ENCODE assay signal across 28 cellular contexts in genomic region chr1:66305927-66306326, GRCh38.
DNase-seq lines count a peak whose midpoint lies in the region; ATAC-seq, FAIRE-seq and TF ChIP-seq lines count a peak whose summit lies in the region.
"Had no signal": no experiment of that assay in that cellular context is flagged by ENCODE, and none has a peak within 500 bp of the region (broad histone marks: within the 10 kb centered on the region; RNA-seq: fewer than 3 reads in every experiment).

No MANE protein-coding gene starts in this region.

- no peak for DNase-seq in mesendoderm
- no peak for DNase-seq in activated CD8-positive, alpha-beta memory T cell treated with anti-CD3 and anti-CD28 coated beads for 24 hours
- DNase-seq in GM23338 (ENCODE audit: low spot score), result no peak
- DNase-seq in small intestine, result no peak
- DNase-seq: activated B cell treated with CpG ODN at 0.5 μM for 24 hours; activated CD4-positive, alpha-beta T cell treated with anti-CD3 and anti-CD28 coated beads, Interleukin-2, amount 10 ng/mL, durations not matched to agents 7 days and 5 days; activated effector memory CD4-positive, alpha-beta T cell treated with anti-CD3 and anti-CD28 coated beads, Interleukin-2, amount 50 U/mL, for 16 hours; activated naive CD8-positive, alpha-beta T cell treated with anti-CD3 and anti-CD28 coated beads for 36 hours; activated T-cell treated with anti-CD3 and anti-CD28 coated beads, Interleukin-2, amount 50 U/mL, for 1 hour; CD8-positive, alpha-beta memory T cell; effector CD4-positive, alpha-beta T cell; GM23248; HFFc6; hypothalamus; lower lobe of right lung; naive thymus-derived CD4-positive, alpha-beta T cell; NCI-H1092 treated with DMSO at 0.1 percent for 48 hours; NCI-H187 treated with DMSO at 0.1 percent for 48 hours; NCI-H2171 treated with DMSO at 0.1 percent for 48 hours; NCI-H510A; right lobe of liver; stimulated activated CD4-positive, alpha-beta T cell treated with anti-CD3 and anti-CD28 coated beads, Interleukin-4, amount 100 ng/mL, for 1 hour had no signal

- H2AFZ ChIP-seq in GM23338, result no peak overlapping the region
- H2AFZ ChIP-seq: GM23248 had no signal

- H3K4me2 ChIP-seq in mesendoderm (ENCODE audit: low read length) (no peak overlapping the region), GM23338 (no peak overlapping the region)

- no peak overlapping the region for H3K18ac ChIP-seq in mesendoderm (ENCODE audit: low read length)

- H2BK5ac ChIP-seq in mesendoderm (ENCODE audit: low read length), result no peak overlapping the region

- no peak overlapping the region for H3K23ac ChIP-seq in mesendoderm (ENCODE audit: low read length)

- TF ChIP-seq CTCF in GM23338 (conservative IDR thresholded peaks at IDR 0.05; ENCODE audit: low read depth in 2 of 2), result no peak

- no peak overlapping the region for H3K56ac ChIP-seq in mesendoderm (ENCODE audit: low read length)

- H3K79me1 ChIP-seq in mesendoderm (ENCODE audit: low read length), result no peaks in the 10 kb centered on the region

- H2BK15ac ChIP-seq in mesendoderm (replicated peaks; ENCODE audit: low read depth), result peak overlapping the region; percentile 92

- H4K20me1 ChIP-seq in GM23338 (replicated peaks; ENCODE audit: insufficient read depth), result no peaks in the 10 kb centered on the region

- no peak for FAIRE-seq in small intestine (lab: Jason Lieb, UNC)

- ATAC-seq in GM18519 (IDR thresholded peaks at IDR 0.05; ENCODE audit: low FRiP score, unreplicated experiment) (peak; percentile 52), GM21390 (IDR thresholded peaks at IDR 0.05; ENCODE audit: unreplicated experiment) (peak; percentile 45), HG03103 (IDR thresholded peaks at IDR 0.05; ENCODE audit: low read depth, unreplicated experiment) (peak; percentile 56), GM23338 (no peak)
- ATAC-seq: lower lobe of right lung; naive thymus-derived CD4-positive, alpha-beta T cell; right lobe of liver had no signal

- H3K27me3 ChIP-seq in mesendoderm (ENCODE audit: insufficient read depth, low read length, poor library complexity), result no peaks in the 10 kb centered on the region
- no peaks in the 10 kb centered on the region for H3K27me3 ChIP-seq in GM23338 (ENCODE audit: insufficient read depth)
- H3K27me3 ChIP-seq in small intestine (ENCODE audit: control insufficient read depth in 2 of 2, insufficient read depth in 2 of 2, low read length in 2 of 2), result no peaks in the 10 kb centered on the region
- H3K27me3 ChIP-seq: ascending aorta, right lobe of liver, tibial nerve had no signal

- no peak overlapping the region for H3K27ac Mint-ChIP-seq in GM23338
- H3K27ac Mint-ChIP-seq: activated B cell treated with CpG ODN at 0.5 μM for 24 hours; activated CD4-positive, alpha-beta T cell treated with anti-CD3 and anti-CD28 coated beads, Interleukin-2, amount 10 ng/mL, durations not matched to agents 7 days and 5 days; activated naive CD8-positive, alpha-beta T cell treated with anti-CD3 and anti-CD28 coated beads for 36 hours; CD8-positive, alpha-beta memory T cell; HFFc6; naive thymus-derived CD4-positive, alpha-beta T cell had no signal

- H3K4me1 Mint-ChIP-seq in GM23338, result no peaks in the 10 kb centered on the region

- H3K27me3 Mint-ChIP-seq in GM23338 (ENCODE audit: insufficient read depth, low read depth, poor library complexity), result no peaks in the 10 kb centered on the region
- H3K27me3 Mint-ChIP-seq: activated B cell treated with CpG ODN at 0.5 μM for 24 hours; activated naive CD8-positive, alpha-beta T cell treated with anti-CD3 and anti-CD28 coated beads for 36 hours; CD8-positive, alpha-beta memory T cell; naive thymus-derived CD4-positive, alpha-beta T cell had no signal

- H3K36me3 ChIP-seq in mesendoderm (ENCODE audit: control insufficient read depth, insufficient read depth, low read length), result no peaks in the 10 kb centered on the region
- no peaks in the 10 kb centered on the region for H3K36me3 ChIP-seq in GM23338 (ENCODE audit: insufficient read depth)
- no peaks in the 10 kb centered on the region for H3K36me3 ChIP-seq in small intestine (ENCODE audit: control insufficient read depth in 2 of 2, insufficient read depth in 2 of 2, low read length in 2 of 2)
- H3K36me3 ChIP-seq: ascending aorta, lower lobe of right lung, prostate gland, right lobe of liver, tibial nerve had no signal

- H3K4ac ChIP-seq in mesendoderm (ENCODE audit: low read depth, low read length), result no peak overlapping the region

- no peak overlapping the region for H4K5ac ChIP-seq in mesendoderm (ENCODE audit: low read length)

- H3K9me2 ChIP-seq in GM23338 (ENCODE audit: insufficient read depth), result peaks cover 13% of the 10 kb centered on the region; the same call in 1 of the 2 replicates

- H4K8ac ChIP-seq in mesendoderm (ENCODE audit: low read depth, low read length), result no peak overlapping the region

- no peaks in the 10 kb centered on the region for H3F3A ChIP-seq in GM23338 (replicated peaks; ENCODE audit: low read depth)

- no peak overlapping the region for H2BK120ac ChIP-seq in mesendoderm (ENCODE audit: low read depth, low read length)

- H3K9ac ChIP-seq in mesendoderm (ENCODE audit: low read length), result no peak overlapping the region
- H3K9ac ChIP-seq: GM23248 had no signal

- H3K4me3 ChIP-seq in mesendoderm (ENCODE audit: low read length), result no peak overlapping the region
- no peak overlapping the region for H3K4me3 ChIP-seq in GM23338
- no peak overlapping the region for H3K4me3 ChIP-seq in small intestine (ENCODE audit: low read depth in 1 of 2, low read length in 2 of 2)
- H3K4me3 ChIP-seq: ascending aorta, GM23248, lower lobe of right lung, prostate gland, right lobe of liver, tibial nerve had no signal

- no peaks in the 10 kb centered on the region for H3K9me3 Mint-ChIP-seq in GM23338
- H3K9me3 Mint-ChIP-seq: activated B cell treated with CpG ODN at 0.5 μM for 24 hours; activated CD4-positive, alpha-beta T cell treated with anti-CD3 and anti-CD28 coated beads, Interleukin-2, amount 10 ng/mL, durations not matched to agents 7 days and 5 days; activated naive CD8-positive, alpha-beta T cell treated with anti-CD3 and anti-CD28 coated beads for 36 hours; CD8-positive, alpha-beta memory T cell; HFFc6; naive thymus-derived CD4-positive, alpha-beta T cell had no signal

- H3K4me1 ChIP-seq in mesendoderm (ENCODE audit: control insufficient read depth, low read depth, low read length), result peaks cover 6% of the 10 kb centered on the region
- H3K4me1 ChIP-seq in GM23338 (ENCODE audit: insufficient read depth), result no peaks in the 10 kb centered on the region
- H3K4me1 ChIP-seq in small intestine (ENCODE audit: control insufficient read depth in 2 of 2, insufficient read depth in 1 of 2, low read depth in 1 of 2, low read length in 1 of 2), result peaks cover 0 to 11% of the 10 kb centered on the region in 2 donors
- H3K4me1 ChIP-seq: prostate gland, right lobe of liver had no signal

- H3K27ac ChIP-seq in mesendoderm (ENCODE audit: low read depth, low read length) (no peak overlapping the region), GM23338 (ENCODE audit: low read depth) (no peak overlapping the region), small intestine (ENCODE audit: low read depth in 1 of 2, low read length in 1 of 2) (no peak overlapping the region)
- H3K27ac ChIP-seq: ascending aorta, GM23248, lower lobe of right lung, prostate gland, right lobe of liver, tibial nerve had no signal

- no peak overlapping the region for H3K4me3 Mint-ChIP-seq in GM23338
- H3K4me3 Mint-ChIP-seq: activated B cell treated with CpG ODN at 0.5 μM for 24 hours; activated CD4-positive, alpha-beta T cell treated with anti-CD3 and anti-CD28 coated beads, Interleukin-2, amount 10 ng/mL, durations not matched to agents 7 days and 5 days; activated naive CD8-positive, alpha-beta T cell treated with anti-CD3 and anti-CD28 coated beads for 36 hours; CD8-positive, alpha-beta memory T cell; HFFc6; naive thymus-derived CD4-positive, alpha-beta T cell had no signal

- H3K9me3 ChIP-seq in small intestine (ENCODE audit: control insufficient read depth, low read depth), result no peaks in the 10 kb centered on the region
- H3K9me3 ChIP-seq: ascending aorta, lower lobe of right lung, prostate gland, right lobe of liver, tibial nerve had no signal

- no CpG with 5 or more reads among the region's 4 CpGs for WGBS in mesendoderm (ENCODE audit: extremely low coverage, insufficient coverage, low lambda C conversion rate)
- WGBS in small intestine, 3 donors, result 89 to 91% (median 90%) methylated on average over 4 of the region's 4 CpGs

- no peak overlapping the region for H2AK5ac ChIP-seq in mesendoderm (ENCODE audit: low read length)

- H3K79me2 ChIP-seq in mesendoderm (ENCODE audit: control insufficient read depth, insufficient read depth, low read length), result no peaks in the 10 kb centered on the region
- H3K79me2 ChIP-seq in GM23338 (replicated peaks; ENCODE audit: insufficient read depth), result no peaks in the 10 kb centered on the region

- H3K36me3 Mint-ChIP-seq in GM23338 (ENCODE audit: low read depth), result no peaks in the 10 kb centered on the region
- H3K36me3 Mint-ChIP-seq: activated naive CD8-positive, alpha-beta T cell treated with anti-CD3 and anti-CD28 coated beads for 36 hours; CD8-positive, alpha-beta memory T cell had no signal

TF ChIP-seq in GM23338, 12 proteins besides CTCF, POLR2A, EP300 and RAD21 (continues in another document):
- TF ChIP-seq EZH2phosphoT487 (IDR thresholded peaks at IDR 0.05; ENCODE audit: unreplicated experiment) (no peak), ZNF114 (CRISPR knock-in tag; IDR thresholded peaks at IDR 0.05) (no peak), POLR2AphosphoS5 (IDR thresholded peaks at IDR 0.05; ENCODE audit: low read depth) (no peak), JUNB (IDR thresholded peaks at IDR 0.05; ENCODE audit: unreplicated experiment) (no peak), CREB1 (CRISPR knock-in tag; IDR thresholded peaks at IDR 0.05; ENCODE audit: low read depth) (no peak), NANOG (IDR thresholded peaks at IDR 0.05; ENCODE audit: borderline replicate concordance) (no peak), EZH2 (IDR thresholded peaks at IDR 0.05; ENCODE audit: low read depth, unreplicated experiment) (no peak)
- TF ChIP-seq, protein P1, sequence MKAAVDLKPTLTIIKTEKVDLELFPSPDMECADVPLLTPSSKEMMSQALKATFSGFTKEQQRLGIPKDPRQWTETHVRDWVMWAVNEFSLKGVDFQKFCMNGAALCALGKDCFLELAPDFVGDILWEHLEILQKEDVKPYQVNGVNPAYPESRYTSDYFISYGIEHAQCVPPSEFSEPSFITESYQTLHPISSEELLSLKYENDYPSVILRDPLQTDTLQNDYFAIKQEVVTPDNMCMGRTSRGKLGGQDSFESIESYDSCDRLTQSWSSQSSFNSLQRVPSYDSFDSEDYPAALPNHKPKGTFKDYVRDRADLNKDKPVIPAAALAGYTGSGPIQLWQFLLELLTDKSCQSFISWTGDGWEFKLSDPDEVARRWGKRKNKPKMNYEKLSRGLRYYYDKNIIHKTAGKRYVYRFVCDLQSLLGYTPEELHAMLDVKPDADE (IDR thresholded peaks at IDR 0.05), result no peak
